Comparison of ENCODE assay signal across 8 cellular contexts in genomic region chr1:248618878-248619277, GRCh38. TPM values are rescaled to one million over a fixed set of nuclear protein-coding genes. Genes with fewer than 3 reads are reported as not detected.
A peak's percentile ranks its signal among the peaks of the same experiment; 100 is the strongest.
DNase-seq lines count a peak whose midpoint lies in the region; ATAC-seq, FAIRE-seq and TF ChIP-seq lines count a peak whose summit lies in the region.

No MANE protein-coding gene starts in this region.

- peak; percentile 71 to 82 (median 77) for ATAC-seq in right lobe of liver
- peak; percentile 50 for ATAC-seq in stimulated activated naive CD8-positive, alpha-beta T cell treated with anti-CD3 and anti-CD28 coated beads, Interleukin-15, amount 100 ng/mL, for 72 hours
- ATAC-seq in HG03469 (IDR thresholded peaks at IDR 0.05; ENCODE audit: unreplicated experiment) = no peak

- intact Hi-C loops in right lobe of liver (cut with DNase I) = loop anchor here in 1 of 2 donors (10.0 kb wide), 1 partner anchor 56 kb away; no protein-coding TSS in a partner anchor

- H3K9ac ChIP-seq in astrocyte (ENCODE audit: low read length) = no peak overlapping the region

- H3K27me3 ChIP-seq in SJCRH30 (no peaks in the 10 kb centered on the region), astrocyte (ENCODE audit: insufficient read depth, low read length) (no peaks in the 10 kb centered on the region), right lobe of liver (no peaks in the 10 kb centered on the region)

- TF ChIP-seq CTCF in astrocyte (IDR thresholded peaks at IDR 0.05; ENCODE audit: insufficient read depth, low read depth, low read length) = peak; percentile 43
- TF ChIP-seq CTCF in right lobe of liver (IDR thresholded peaks at IDR 0.05) = peak; percentile 52 to 75 (median 68)

- no peak for FAIRE-seq in astrocyte (lab: Jason Lieb, UNC)

- no peaks in the 10 kb centered on the region for H3K36me3 Mint-ChIP-seq in astrocyte (ENCODE audit: low read depth, unreplicated experiment)

- no peak overlapping the region for H3K27ac Mint-ChIP-seq in astrocyte (ENCODE audit: unreplicated experiment)
- no peak overlapping the region for H3K27ac Mint-ChIP-seq in stimulated activated naive CD8-positive, alpha-beta T cell treated with anti-CD3 and anti-CD28 coated beads, Interleukin-15, amount 100 ng/mL, for 72 hours

- H3K9me3 ChIP-seq in SJCRH30 (replicated peaks) (no peaks in the 10 kb centered on the region), astrocyte (ENCODE audit: insufficient read depth, low read depth, low read length) (no peaks in the 10 kb centered on the region), right lobe of liver (no peaks in the 10 kb centered on the region)

- H3K4me1 ChIP-seq in SJCRH30 (no peaks in the 10 kb centered on the region), astrocyte (ENCODE audit: insufficient read depth, low read length) (no peaks in the 10 kb centered on the region), right lobe of liver (no peaks in the 10 kb centered on the region)

- no peak for TF ChIP-seq POLR2A in right lobe of liver (IDR thresholded peaks at IDR 0.05)

- WGBS in right lobe of liver (ENCODE audit: insufficient coverage, low coverage, low lambda C conversion rate, missing lambda C conversion rate) = 0% methylated on average over 3 of the region's 3 CpGs

- no peaks in the 10 kb centered on the region for H3K27me3 Mint-ChIP-seq in astrocyte (ENCODE audit: low read depth, unreplicated experiment)
- H3K27me3 Mint-ChIP-seq in stimulated activated naive CD8-positive, alpha-beta T cell treated with anti-CD3 and anti-CD28 coated beads, Interleukin-15, amount 100 ng/mL, for 72 hours = no peaks in the 10 kb centered on the region

- no peaks in the 10 kb centered on the region for H4K20me1 ChIP-seq in astrocyte (ENCODE audit: insufficient read depth, low read length)

- H3K27ac ChIP-seq in SJCRH30 (no peak overlapping the region), astrocyte (ENCODE audit: low read depth, low read length) (no peak overlapping the region), right lobe of liver (no peak overlapping the region)

- H3K79me2 ChIP-seq in astrocyte (ENCODE audit: insufficient read depth, low read length) = no peaks in the 10 kb centered on the region

- H3K4me3 Mint-ChIP-seq in astrocyte (ENCODE audit: unreplicated experiment) = no peak overlapping the region
- H3K4me3 Mint-ChIP-seq in stimulated activated naive CD8-positive, alpha-beta T cell treated with anti-CD3 and anti-CD28 coated beads, Interleukin-15, amount 100 ng/mL, for 72 hours = no peak overlapping the region

- H2AFZ ChIP-seq in astrocyte (ENCODE audit: low read depth, low read length) = no peak overlapping the region

- peak; percentile 60 for DNase-seq in CD1c-positive myeloid dendritic cell (ENCODE audit: extremely low spot score)
- peak; percentile 21 for DNase-seq in H4 (ENCODE audit: low spot score)
- DNase-seq in SJCRH30 = peak; percentile 57 to 74
- no peak for DNase-seq in astrocyte (ENCODE audit: low read depth)
- peak in 1 of 3 donors; percentile 56 for DNase-seq in right lobe of liver
- DNase-seq in stimulated activated naive CD8-positive, alpha-beta T cell treated with anti-CD3 and anti-CD28 coated beads, Interleukin-15, amount 100 ng/mL, for 72 hours = peak in 1 of 2 donors; percentile 42
- no peak for DNase-seq in GOT3 (lab: John Stamatoyannopoulos, UW)

- H3K4me2 ChIP-seq in astrocyte (ENCODE audit: low read length) = no peak overlapping the region

- H3K4me1 Mint-ChIP-seq in astrocyte (ENCODE audit: low read depth, unreplicated experiment) = no peaks in the 10 kb centered on the region
- H3K4me1 Mint-ChIP-seq in stimulated activated naive CD8-positive, alpha-beta T cell treated with anti-CD3 and anti-CD28 coated beads, Interleukin-15, amount 100 ng/mL, for 72 hours = peaks cover 15% of the 10 kb centered on the region

- H3K36me3 ChIP-seq in SJCRH30 (no peaks in the 10 kb centered on the region), astrocyte (ENCODE audit: insufficient read depth, low read length) (no peaks in the 10 kb centered on the region), right lobe of liver (no peaks in the 10 kb centered on the region)

- H3K4me3 ChIP-seq in SJCRH30 (no peak overlapping the region), astrocyte (ENCODE audit: insufficient read depth, low read depth, low read length) (no peak overlapping the region), right lobe of liver (no peak overlapping the region)

- H3K9me3 Mint-ChIP-seq in astrocyte (ENCODE audit: unreplicated experiment) = peaks cover 9% of the 10 kb centered on the region
- H3K9me3 Mint-ChIP-seq in stimulated activated naive CD8-positive, alpha-beta T cell treated with anti-CD3 and anti-CD28 coated beads, Interleukin-15, amount 100 ng/mL, for 72 hours = no peaks in the 10 kb centered on the region

RNA-seq across cellular contexts. Expression of gene OR2T11, which starts 16.0 kb away (rescaled TPM):
- total RNA-seq in H4 (2014; rRNA removed; shearing (Covaris generic)) = not detected in 2 replicates
- total RNA-seq in SJCRH30 (2014; rRNA removed; shearing (Covaris generic)) = not detected in 2 replicates
- total RNA-seq in astrocyte (not detected in 2 replicates), right lobe of liver (not detected)

RNA-seq across cellular contexts. Expression of gene OR2T10, which starts 21.4 kb away (rescaled TPM):
- total RNA-seq in H4 (2014; rRNA removed; shearing (Covaris generic)) = not detected in 2 replicates
- total RNA-seq in SJCRH30 (2014; rRNA removed; shearing (Covaris generic)) = not detected in 2 replicates
- total RNA-seq in astrocyte (not detected in 2 replicates), right lobe of liver (not detected)

RNA-seq across cellular contexts. Expression of gene OR2T35, which starts 26.2 kb away (rescaled TPM):
- not detected in 2 replicates for total RNA-seq in H4 (2014; rRNA removed; shearing (Covaris generic))
- not detected in 2 replicates for total RNA-seq in SJCRH30 (2014; rRNA removed; shearing (Covaris generic))
- total RNA-seq in astrocyte = not detected in 2 replicates
- not detected for total RNA-seq in right lobe of liver

RNA-seq across cellular contexts. Expression of gene OR2T27, which starts 36.5 kb away (rescaled TPM):
- total RNA-seq in H4 (2014; rRNA removed; shearing (Covaris generic)) = not detected in 2 replicates
- not detected in 2 replicates for total RNA-seq in SJCRH30 (2014; rRNA removed; shearing (Covaris generic))
- total RNA-seq in astrocyte (not detected in 2 replicates), right lobe of liver (not detected)

RNA-seq across cellular contexts. Expression of gene OR2T34, which starts 44.3 kb away (rescaled TPM):
- not detected in 2 replicates for total RNA-seq in H4 (2014; rRNA removed; shearing (Covaris generic))
- total RNA-seq in SJCRH30 (2014; rRNA removed; shearing (Covaris generic)) = not detected in 2 replicates
- total RNA-seq in astrocyte = not detected in 2 replicates
- total RNA-seq in right lobe of liver = not detected

Comparison
In these comparisons a context has a peak if more than half of its experiments do, and no peak if none do; other contexts are left out.
1. DNase-seq: peak in CD1c-positive myeloid dendritic cell (single experiment), H4 (single experiment) and SJCRH30 (2 of 2); none in astrocyte (single experiment) and GOT3 (single experiment).